Comparison of ENCODE assay signal across 8 cellular contexts in genomic region chr11:43578346-43579170, GRCh38.
DNase-seq lines count a peak whose midpoint lies in the region; ATAC-seq and TF ChIP-seq lines count a peak whose summit lies in the region.

No MANE protein-coding gene starts in this region.

- no peak for TF ChIP-seq POLR2A in sigmoid colon (IDR thresholded peaks at IDR 0.05)

- ATAC-seq in Panc1 (peak; percentile 17), HG03342 (IDR thresholded peaks at IDR 0.05; ENCODE audit: unreplicated experiment) (no peak)

- WGBS in sigmoid colon, 2 donors, result 2 to 3% methylated on average over 35 of the region's 35 CpGs

- in situ Hi-C loops in GM13977 (cut with MboI; ENCODE audit: low pct_unique_long_range_greater_than_20kb, low sequenced_read_pairs, unreplicated experiment) (no loop called here), Panc1 (cut with HindIII; ENCODE audit: low pct_unique_long_range_greater_than_20kb, low sequenced_read_pairs) (no loop called here)

- DNase-seq in GM13977 (ENCODE audit: low spot score), result peak; percentile 37
- no peak for DNase-seq in Panc1 (ENCODE audit: low read depth, low spot score)
- peak; percentile 77 for DNase-seq in epithelial cell of esophagus (ENCODE audit: low read depth)
- no peak for DNase-seq in sigmoid colon
- DNase-seq in NCI-H510A treated with DMSO at 0.1 percent for 48 hours (lab: John Stamatoyannopoulos, UW), result no peak
- no peak for DNase-seq in GM20000 (ENCODE audit: low spot score)
- DNase-seq in NCI-H345 treated with DMSO at 0.1 percent for 48 hours (lab: John Stamatoyannopoulos, UW; ENCODE audit: unreplicated experiment), result no peak

- TF ChIP-seq CTCF in GM13977 (IDR thresholded peaks at IDR 0.05; ENCODE audit: extremely low read depth, insufficient read depth, missing control alignments) (no peak), Panc1 (IDR thresholded peaks at IDR 0.05) (no peak), epithelial cell of esophagus (IDR thresholded peaks at IDR 0.05; ENCODE audit: insufficient read depth, low read depth, low read length, missing control alignments) (no peak), sigmoid colon (IDR thresholded peaks at IDR 0.05) (no peak), GM20000 (IDR thresholded peaks at IDR 0.05; ENCODE audit: extremely low read depth, missing control alignments) (no peak)

- BruUV-seq in Panc1 (replicated peaks; lab: Mats Ljungman, UMichigan), result no TSS peak

- H3K9me3 ChIP-seq in Panc1 (ENCODE audit: control insufficient read depth, insufficient read depth, low read depth, low read length), result no peaks in the 10 kb centered on the region
- H3K9me3 ChIP-seq in sigmoid colon, result no peaks in the 10 kb centered on the region

- intact Hi-C loops in Panc1 (cut with micrococcal nuclease; ENCODE audit: unreplicated experiment), result loop anchor here (5.0 kb wide), 1 partner anchor 234 kb away; no protein-coding TSS in a partner anchor
- intact Hi-C loops in sigmoid colon (cut with DNase I), result no loop called here

- CTCF ChIA-PET in Panc1 (lab: Charles Lee), result interaction anchor here (0.7 kb wide), 1 partner anchor 11 kb away, joined by 4 read pairs; no protein-coding TSS in a partner anchor

- TF ChIP-seq EP300 in sigmoid colon (IDR thresholded peaks at IDR 0.05), result no peak

- POLR2A ChIA-PET in Panc1 (lab: Charles Lee), result no interaction called here

- peak overlapping the region; percentile 57 to 67 for H3K4me3 ChIP-seq in Panc1 (ENCODE audit: low read depth in 2 of 2, low read length in 2 of 2)
- H3K4me3 ChIP-seq in epithelial cell of esophagus (ENCODE audit: low read length), result peak overlapping the region; percentile 35
- H3K4me3 ChIP-seq in sigmoid colon, result peak overlapping the region in 3 of 4 donors; percentile 33 to 50 (median 50)

- H3K27me3 ChIP-seq in Panc1 (ENCODE audit: control insufficient read depth, insufficient read depth, low read length), result peaks cover 61% of the 10 kb centered on the region
- peaks cover 45 to 100% (median 96%) of the 10 kb centered on the region in 3 donors for H3K27me3 ChIP-seq in sigmoid colon

- H3K36me3 ChIP-seq in Panc1 (ENCODE audit: control insufficient read depth, insufficient read depth, low read length) (no peaks in the 10 kb centered on the region), sigmoid colon (no peaks in the 10 kb centered on the region)

- H3K4me1 ChIP-seq in Panc1 (ENCODE audit: control insufficient read depth, insufficient read depth, low read length), result peaks cover 32% of the 10 kb centered on the region
- peaks cover 0 to 68% (median 53%) of the 10 kb centered on the region in 4 donors for H3K4me1 ChIP-seq in sigmoid colon

- H3K27ac ChIP-seq in Panc1 (ENCODE audit: low read length) (no peak overlapping the region), sigmoid colon (no peak overlapping the region)

Comparison
In these comparisons a context has a peak if more than half of its experiments do, and no peak if none do; other contexts are left out.
1. DNase-seq: peak in GM13977 (single experiment) and epithelial cell of esophagus (single experiment); none in Panc1 (single experiment), sigmoid colon (single experiment), NCI-H510A treated with DMSO at 0.1 percent for 48 hours (single experiment), GM20000 (single experiment) and NCI-H345 treated with DMSO at 0.1 percent for 48 hours (single experiment).
2. Peak in every context shown above with its lines, with median percentiles within 50 percentile points of each other: H3K4me3 ChIP-seq.